23 cellular contexts compared by ENCODE assay signal in genomic region chr10:108566216-108567107, GRCh38.
"Had no signal": no experiment of that assay in that cellular context is flagged by ENCODE, and none has a peak within 500 bp of the region (broad histone marks: within the 10 kb centered on the region; RNA-seq: fewer than 3 reads in every experiment).

No MANE protein-coding gene starts in this region.

- H3K4me1 Mint-ChIP-seq: activated naive CD8-positive, alpha-beta T cell treated with anti-CD3 and anti-CD28 coated beads for 36 hours; neural crest cell had no signal

- H3K9me3 Mint-ChIP-seq: activated naive CD8-positive, alpha-beta T cell treated with anti-CD3 and anti-CD28 coated beads for 36 hours; neural crest cell had no signal

- H3K36me3 Mint-ChIP-seq: activated naive CD8-positive, alpha-beta T cell treated with anti-CD3 and anti-CD28 coated beads for 36 hours had no signal

- DNase-seq: activated CD4-positive, alpha-beta T cell treated with anti-CD3 and anti-CD28 coated beads for 1 hour; activated CD4-positive, alpha-beta T cell treated with anti-CD3 and anti-CD28 coated beads, Interleukin-2, amount 50 U/mL, for 4 hours; activated CD8-positive, alpha-beta memory T cell treated with anti-CD3 and anti-CD28 coated beads for 24 hours; activated CD8-positive, alpha-beta memory T cell treated with anti-CD3 and anti-CD28 coated beads, Interleukin-2, amount 50 U/mL, for 4 hours; activated naive CD4-positive, alpha-beta T cell treated with Interleukin-2 at 50 U/mL for 16 hours; activated naive CD8-positive, alpha-beta T cell treated with anti-CD3 and anti-CD28 coated beads for 36 hours; activated T-cell treated with anti-CD3 and anti-CD28 coated beads, Interleukin-2, amount 50 U/mL, for 24 hours; cortex of kidney; heart right ventricle; islet precursor cell; left colon; mesendoderm; stimulated activated CD4-positive, alpha-beta T cell treated with anti-CD3 and anti-CD28 coated beads, Interleukin-1b, Interleukin-23, amount 100 ng/mL, for 48 hours; T-helper 2 cell; WERI-Rb-1 had no signal

- H3K27ac ChIP-seq: epithelial cell of prostate, heart right ventricle, right lobe of liver, skin epidermis, thoracic aorta, upper lobe of left lung, WERI-Rb-1 had no signal

- H3K4me3 Mint-ChIP-seq: activated naive CD8-positive, alpha-beta T cell treated with anti-CD3 and anti-CD28 coated beads for 36 hours; activated T-cell treated with anti-CD3 and anti-CD28 coated beads, Interleukin-2, amount 50 U/mL, for 24 hours; neural crest cell had no signal

- H3K27ac Mint-ChIP-seq: activated naive CD8-positive, alpha-beta T cell treated with anti-CD3 and anti-CD28 coated beads for 36 hours; activated T-cell treated with anti-CD3 and anti-CD28 coated beads, Interleukin-2, amount 50 U/mL, for 24 hours; activated T-helper 2 cell treated with anti-CD3 and anti-CD28 coated beads, Interferon-gamma antibody, Interleukin-2, Interleukin-4, amounts not matched to agents 10 μg/mL and 5 μg/mL and 100 μg/mL, durations not matched to agents 14 hours and 24 hours and 36 hours had no signal

- H3K27me3 ChIP-seq: heart right ventricle, right lobe of liver, upper lobe of left lung had no signal

- H3K9me3 ChIP-seq: heart right ventricle, mucosa of descending colon, right lobe of liver, thoracic aorta, upper lobe of left lung had no signal

- ATAC-seq: left colon, mucosa of descending colon had no signal

- H3K4me1 ChIP-seq: heart right ventricle, upper lobe of left lung had no signal

- H3K27me3 Mint-ChIP-seq: activated naive CD8-positive, alpha-beta T cell treated with anti-CD3 and anti-CD28 coated beads for 36 hours; activated T-cell treated with anti-CD3 and anti-CD28 coated beads, Interleukin-2, amount 50 U/mL, for 24 hours had no signal

- H3K36me3 ChIP-seq: heart right ventricle, right lobe of liver, thoracic aorta, upper lobe of left lung, WERI-Rb-1 had no signal

- H3K4me3 ChIP-seq: heart right ventricle, mucosa of descending colon, right lobe of liver, skin epidermis, thoracic aorta, upper lobe of left lung had no signal
